ENCODE assay signal across 17 cellular contexts in genomic region chr17:50781167-50781566, GRCh38. TPM values are rescaled to one million over a fixed set of nuclear protein-coding genes. Genes with fewer than 3 reads are reported as not detected.
DNase-seq lines count a peak whose midpoint lies in the region; ATAC-seq and TF ChIP-seq lines count a peak whose summit lies in the region.
"Had no signal": no experiment of that assay in that cellular context is flagged by ENCODE, and none has a peak within 500 bp of the region (broad histone marks: within the 10 kb centered on the region; RNA-seq: fewer than 3 reads in every experiment).

No MANE protein-coding gene starts in this region.

- peaks cover 18% of the 10 kb centered on the region for H3K4me1 Mint-ChIP-seq in activated naive CD8-positive, alpha-beta T cell treated with anti-CD3 and anti-CD28 coated beads, Interleukin-2, amount 50 U/mL, for 24 hours

- H3K27me3 ChIP-seq in heart right ventricle (peaks cover 0 to 4% (median 0%) of the 10 kb centered on the region in 7 donors), tibial artery (no peaks in the 10 kb centered on the region)

- H3K36me3 ChIP-seq in heart right ventricle = no peaks in the 10 kb centered on the region
- no peaks in the 10 kb centered on the region for H3K36me3 ChIP-seq in tibial artery

- TF ChIP-seq CTCF in heart right ventricle (IDR thresholded peaks at IDR 0.05) (no peak), tibial artery (IDR thresholded peaks at IDR 0.05) (no peak)

- H3K9me3 ChIP-seq in heart right ventricle (no peaks in the 10 kb centered on the region), tibial artery (no peaks in the 10 kb centered on the region)

- H3K4me3 Mint-ChIP-seq in activated naive CD8-positive, alpha-beta T cell treated with anti-CD3 and anti-CD28 coated beads, Interleukin-2, amount 50 U/mL, for 24 hours = peak overlapping the region; percentile 40

- H3K36me3 Mint-ChIP-seq in activated naive CD8-positive, alpha-beta T cell treated with anti-CD3 and anti-CD28 coated beads, Interleukin-2, amount 50 U/mL, for 24 hours (ENCODE audit: low read depth) = no peaks in the 10 kb centered on the region

- H3K4me3 ChIP-seq in heart right ventricle (peak overlapping the region in 9 of 10 donors; percentile 5 to 44 (median 33)), tibial artery (peak overlapping the region; percentile 26 to 28)

- peak in 3 of 8 donors; percentile 19 to 53 (median 25) for ATAC-seq in heart right ventricle
- no peak for ATAC-seq in activated naive CD8-positive, alpha-beta T cell treated with anti-CD3 and anti-CD28 coated beads, Interleukin-2, amount 50 U/mL, for 24 hours
- no peak for ATAC-seq in GM21717 (IDR thresholded peaks at IDR 0.05; ENCODE audit: unreplicated experiment)
- no peak for ATAC-seq in GM18861 (IDR thresholded peaks at IDR 0.05; ENCODE audit: unreplicated experiment)

- no peaks in the 10 kb centered on the region for H3K9me3 Mint-ChIP-seq in activated naive CD8-positive, alpha-beta T cell treated with anti-CD3 and anti-CD28 coated beads, Interleukin-2, amount 50 U/mL, for 24 hours

- no peak overlapping the region for H3K27ac Mint-ChIP-seq in activated naive CD8-positive, alpha-beta T cell treated with anti-CD3 and anti-CD28 coated beads, Interleukin-2, amount 50 U/mL, for 24 hours

- peaks cover 0 to 22% (median 3%) of the 10 kb centered on the region in 9 donors for H3K4me1 ChIP-seq in heart right ventricle
- peaks cover 0 to 19% (median 6%) of the 10 kb centered on the region in 4 donors for H3K4me1 ChIP-seq in tibial artery

- intact Hi-C loops in heart right ventricle (cut with DNase I) (loop anchor here in 6 of 10 donors (5.0 to 10.0 kb wide), 4 partner anchors 171 to 234 kb away; partner anchors contain the start of gene SPATA20 (in 1 of the 6)), cardiac septum (cut with DNase I) (no loop called here), tibial artery (cut with DNase I; ENCODE audit: low total_unique reads) (loop anchor here (10.0 kb wide), 1 partner anchor 174 kb away; no protein-coding TSS in a partner anchor)

- H3K27ac ChIP-seq in heart right ventricle (peak overlapping the region in 1 of 10 donors; percentile 36), tibial artery (no peak overlapping the region)

- DNase-seq in heart right ventricle (peak in 1 of 2 donors; percentile 25), cardiac septum (ENCODE audit: low spot score) (no peak), left kidney (ENCODE audit: low read depth, low spot score) (peak; percentile 48), tibial artery (no peak), D341Med (ENCODE audit: low spot score) (no peak)
- DNase-seq in activated naive CD8-positive, alpha-beta T cell treated with anti-CD3 and anti-CD28 coated beads, Interleukin-2, amount 50 U/mL, for 24 hours = no peak
- DNase-seq: activated gamma-delta T cell treated with Interleukin-2 at 50 U/mL for 16 hours, glutamatergic neuron, mesendoderm, NCI-H1105 treated with DMSO at 0.1 percent for 48 hours, NCI-H510A, retina, RPMI8226 had no signal

- H3K27me3 Mint-ChIP-seq in activated naive CD8-positive, alpha-beta T cell treated with anti-CD3 and anti-CD28 coated beads, Interleukin-2, amount 50 U/mL, for 24 hours = peaks cover 18% of the 10 kb centered on the region

- WGBS in heart right ventricle, 2 donors = 38 to 43% methylated on average over 38 of the region's 38 CpGs

RNA-seq across cellular contexts. Expression of gene ANKRD40CL, which starts 13.8 kb away (rescaled TPM):
- total RNA-seq in heart right ventricle = not detected
- not detected for polyA plus RNA-seq in heart right ventricle
- total RNA-seq in cardiac septum = not detected
- total RNA-seq: dermis microvascular lymphatic vessel endothelial cell, H1 had no signal
- polyA plus RNA-seq: H1 had no signal

RNA-seq across cellular contexts. Expression of gene WFIKKN2, which starts 54.2 kb away (rescaled TPM):
- total RNA-seq in heart right ventricle = 1 to 10 TPM in 2 of 10 donors, under 1 TPM in 8; 0.22 to 1.7 (median 0.54) TPM
- under 1 TPM; 0.10 to 0.51 TPM for polyA plus RNA-seq in heart right ventricle
- total RNA-seq in cardiac septum = 0.19 TPM
- total RNA-seq: dermis microvascular lymphatic vessel endothelial cell had no signal
